ENCODE assay signal across 8 cellular contexts in genomic region chr12:27305673-27306504, GRCh38. TPM values are rescaled to one million over a fixed set of nuclear protein-coding genes. Genes with fewer than 3 reads are reported as not detected.
DNase-seq lines count a peak whose midpoint lies in the region; ATAC-seq, FAIRE-seq and TF ChIP-seq lines count a peak whose summit lies in the region.

No MANE protein-coding gene starts in this region.

- H3K9me3 Mint-ChIP-seq in neural progenitor cell = no peaks in the 10 kb centered on the region

- POLR2A ChIA-PET in PC-3 (lab: Charles Lee; ENCODE audit: unreplicated experiment) = interaction anchor here (0.6 to 0.8 kb wide), 7 partner anchors 45 to 689 kb away, joined by 3 to 12 read pairs (median 5); partner anchors contain the start of gene MED21

- TF ChIP-seq CTCF in AG10803 (conservative IDR thresholded peaks at IDR 0.05; ENCODE audit: low read length) (peak; percentile 59), PC-3 (conservative IDR thresholded peaks at IDR 0.05; ENCODE audit: low read depth, low read length) (peak; percentile 79), neural progenitor cell (IDR thresholded peaks at IDR 0.05) (peak; percentile 66)

- 0 out of 2 replicates have a peak, but pooled peaks cover 4% of the 10 kb centered on the region for H4K20me1 ChIP-seq in PC-3 (ENCODE audit: low read length)
- H4K20me1 ChIP-seq in neural progenitor cell (ENCODE audit: low read depth) = no peaks in the 10 kb centered on the region

- H3K27ac ChIP-seq in PC-3 (ENCODE audit: low read length) (no peak overlapping the region), neural progenitor cell (no peak overlapping the region), substantia nigra (ENCODE audit: low read depth, low read length, poor library complexity, severe bottlenecking) (no peak overlapping the region)

- H3K4me3 Mint-ChIP-seq in neural progenitor cell = no peak overlapping the region

- intact Hi-C loops in PC-3 (cut with micrococcal nuclease) = loop anchor here (1.0 to 10.0 kb wide), 9 partner anchors 45 to 451 kb away; no protein-coding TSS in a partner anchor

- H3K27me3 ChIP-seq in PC-3 (ENCODE audit: low read length) (no peaks in the 10 kb centered on the region), neural progenitor cell (no peaks in the 10 kb centered on the region)

- H3K36me3 ChIP-seq in PC-3 (ENCODE audit: low read depth, low read length) = peaks cover 11% of the 10 kb centered on the region; the same call in 1 of the 2 replicates
- H3K36me3 ChIP-seq in neural progenitor cell = peaks cover 12% of the 10 kb centered on the region

- H3K9me2 ChIP-seq in PC-3 (replicated peaks; ENCODE audit: low read length) = no peaks in the 10 kb centered on the region

- no peaks in the 10 kb centered on the region for H3K4me1 Mint-ChIP-seq in neural progenitor cell

- DNase-seq in AG10803 (ENCODE audit: low read depth) (peak; percentile 60), HT1080 (ENCODE audit: low read depth) (peak; percentile 34), PC-3 (peak; percentile 84), neural progenitor cell (ENCODE audit: low spot score) (peak; percentile 36), activated gamma-delta T cell (lab: John Stamatoyannopoulos, UW) (no peak), substantia nigra (lab: John Stamatoyannopoulos, UW) (no peak)
- no peak for DNase-seq in activated CD4-positive, alpha-beta T cell treated with anti-CD3 and anti-CD28 coated beads for 48 hours

- H3K9me3 ChIP-seq in PC-3 (ENCODE audit: low read length) = no peaks in the 10 kb centered on the region
- no peaks in the 10 kb centered on the region for H3K9me3 ChIP-seq in neural progenitor cell (ENCODE audit: low read depth)

- no peak overlapping the region for H3K4me3 ChIP-seq in AG10803 (ENCODE audit: low read length)
- H3K4me3 ChIP-seq in PC-3 (ENCODE audit: low read length) = no peak overlapping the region
- H3K4me3 ChIP-seq in neural progenitor cell = no peak overlapping the region

- no peaks in the 10 kb centered on the region for H3F3A ChIP-seq in PC-3 (ENCODE audit: low read length, unreplicated experiment)
- H3F3A ChIP-seq in neural progenitor cell (ENCODE audit: low read depth) = peaks cover 12% of the 10 kb centered on the region

- H3K27me3 Mint-ChIP-seq in neural progenitor cell (ENCODE audit: insufficient read depth, low read depth) = no peaks in the 10 kb centered on the region

- H3K79me2 ChIP-seq in PC-3 (ENCODE audit: low read length) (no peaks in the 10 kb centered on the region), neural progenitor cell (ENCODE audit: low read depth) (no peaks in the 10 kb centered on the region)

- peak; percentile 99 for FAIRE-seq in endometrium (lab: Jason Lieb, UNC)

- H3K9ac ChIP-seq in PC-3 (ENCODE audit: low read length) (no peak overlapping the region), neural progenitor cell (no peak overlapping the region)

- H2AFZ ChIP-seq in PC-3 (ENCODE audit: low read length) = no peak overlapping the region
- no peak overlapping the region for H2AFZ ChIP-seq in neural progenitor cell (replicated peaks)

- ATAC-seq in PC-3 = peak; percentile 43

- BruUV-seq in PC-3 (replicated peaks; lab: Mats Ljungman, UMichigan) = no TSS peak

- CTCF ChIA-PET in PC-3 (lab: Charles Lee) = interaction anchor here (0.5 to 1.8 kb wide), 23 partner anchors 9 to 421 kb away, joined by 3 to 31 read pairs (median 5); partner anchors contain the start of genes MED21 and TM7SF3

- H3K4me1 ChIP-seq in PC-3 (ENCODE audit: insufficient read depth, low read length) (peaks cover 10% of the 10 kb centered on the region), neural progenitor cell (no peaks in the 10 kb centered on the region)

- no peak overlapping the region for H3K4me2 ChIP-seq in PC-3 (ENCODE audit: low read length)
- no peak overlapping the region for H3K4me2 ChIP-seq in neural progenitor cell

- H3K27ac Mint-ChIP-seq in neural progenitor cell = no peak overlapping the region

- peaks cover 12% of the 10 kb centered on the region for H3K36me3 Mint-ChIP-seq in neural progenitor cell

RNA-seq across cellular contexts. Expression of gene BMAL2, which starts 26.7 kb away (rescaled TPM):
- total RNA-seq in HT1080 (2014; rRNA removed; shearing (Covaris generic)) = 66.5 and 69.5 TPM in 2 replicates
- 34.9 and 35.8 TPM in 2 replicates for polyA plus RNA-seq in HT1080 (2015; cell fraction: cytosol; rRNA removed)
- 15.2 and 16.0 TPM in 2 replicates for polyA plus RNA-seq in HT1080 (2015; cell fraction: nucleus; rRNA removed)
- 126 and 137 TPM in 2 replicates for total RNA-seq in PC-3 (2014; rRNA removed)
- 8.6 and 12.9 TPM in 2 replicates for total RNA-seq in neural progenitor cell (ENCODE audit: low replicate concordance)

Comparison
In these comparisons a context has a peak if more than half of its experiments do, and no peak if none do; other contexts are left out.
1. DNase-seq: peak in AG10803 (single experiment), HT1080 (single experiment), PC-3 (single experiment) and neural progenitor cell (single experiment); none in activated gamma-delta T cell (single experiment), activated CD4-positive, alpha-beta T cell treated with anti-CD3 and anti-CD28 coated beads for 48 hours (single experiment) and substantia nigra (0 of 49).
2. Peak in every context shown above with its lines, with median percentiles within 50 percentile points of each other: CTCF ChIP-seq.